Comparison of ENCODE assay signal across 24 cellular contexts in genomic region chr15:70447081-70447480, GRCh38.
DNase-seq lines count a peak whose midpoint lies in the region; ATAC-seq and TF ChIP-seq lines count a peak whose summit lies in the region.
"Had no signal": no experiment of that assay in that cellular context is flagged by ENCODE, and none has a peak within 500 bp of the region (broad histone marks: within the 10 kb centered on the region; RNA-seq: fewer than 3 reads in every experiment).

No MANE protein-coding gene starts in this region.

- no peaks in the 10 kb centered on the region for H3K27me3 ChIP-seq in DND-41 (ENCODE audit: insufficient read depth, low read length, poor library complexity)
- no peaks in the 10 kb centered on the region for H3K27me3 ChIP-seq in SU-DHL-6 (ENCODE audit: low read length)
- H3K27me3 ChIP-seq in neuronal stem cell (ENCODE audit: control insufficient read depth in 3 of 3, insufficient read depth in 3 of 3, low read depth in 1 of 3, low read length in 3 of 3), result peaks cover 0 to 22% (median 5%) of the 10 kb centered on the region in 3 experiments

- no peak overlapping the region for H4K8ac ChIP-seq in neuronal stem cell (ENCODE audit: low read depth, low read length)

- no peak overlapping the region for H3K4ac ChIP-seq in neuronal stem cell (ENCODE audit: low read length)

- H3K9me3 ChIP-seq in DND-41 (ENCODE audit: insufficient read depth, low read length, severe bottlenecking), result no peaks in the 10 kb centered on the region
- no peaks in the 10 kb centered on the region for H3K9me3 ChIP-seq in SU-DHL-6 (ENCODE audit: insufficient read depth, low read length)
- H3K9me3 ChIP-seq in neuronal stem cell (replicated peaks in 1 of 2; ENCODE audit: control insufficient read depth in 2 of 2, insufficient read depth in 1 of 2, low read depth in 1 of 2, low read length in 2 of 2), result no peaks in the 10 kb centered on the region
- H3K9me3 ChIP-seq: MG63, SK-N-SH had no signal

- H3K27me3 Mint-ChIP-seq in activated CD4-positive, alpha-beta memory T cell treated with anti-CD3 and anti-CD28 coated beads for 36 hours, result peaks cover 27% of the 10 kb centered on the region
- peaks cover 55% of the 10 kb centered on the region for H3K27me3 Mint-ChIP-seq in activated CD4-positive, alpha-beta memory T cell treated with anti-CD3 and anti-CD28 coated beads, Interleukin-2, amount 10 ng/mL, durations not matched to agents 7 days and 5 days

- no peak overlapping the region for H2BK5ac ChIP-seq in neuronal stem cell (ENCODE audit: low read length)

- no peak overlapping the region for H2BK12ac ChIP-seq in neuronal stem cell (ENCODE audit: low read length)

- H3K79me1 ChIP-seq in neuronal stem cell (ENCODE audit: low read depth, low read length), result no peaks in the 10 kb centered on the region

- DNase-seq in activated CD4-positive, alpha-beta memory T cell treated with anti-CD3 and anti-CD28 coated beads for 36 hours, result peak; percentile 5
- no peak for DNase-seq in activated CD4-positive, alpha-beta memory T cell treated with anti-CD3 and anti-CD28 coated beads, Interleukin-2, amount 10 ng/mL, durations not matched to agents 7 days and 5 days
- no peak for DNase-seq in DND-41
- no peak for DNase-seq in neuronal stem cell (ENCODE audit: low spot score)
- DNase-seq in HPDE6-E6E7 (ENCODE audit: extremely low spot score), result no peak
- DNase-seq in amygdala (lab: John Stamatoyannopoulos, UW), result no peak
- DNase-seq: DMS153, EL, Karpas-422, MG63, NCI-H1048, NCI-H1436, NCI-H1930, NCI-H524, NCI-H82, SHP77 treated with DMSO at 0.1 percent for 48 hours, SK-N-SH had no signal

- intact Hi-C loops in activated CD4-positive, alpha-beta memory T cell treated with anti-CD3 and anti-CD28 coated beads for 36 hours (cut with micrococcal nuclease), result no loop called here

- H2AFZ ChIP-seq in DND-41 (ENCODE audit: low read depth, low read length), result no peak overlapping the region
- no peak overlapping the region for H2AFZ ChIP-seq in SU-DHL-6 (ENCODE audit: low read depth, low read length, severe bottlenecking)
- no peak overlapping the region for H2AFZ ChIP-seq in neuronal stem cell (ENCODE audit: low read length)

- 0 out of 2 replicates have a peak, but pooled peaks cover 8% of the 10 kb centered on the region for H3F3A ChIP-seq in SU-DHL-6 (ENCODE audit: insufficient read depth)

- no peak overlapping the region for H2AK5ac ChIP-seq in neuronal stem cell (ENCODE audit: low read depth, low read length)

- no peaks in the 10 kb centered on the region for H3K9me2 ChIP-seq in SU-DHL-6 (replicated peaks; ENCODE audit: insufficient read depth, low read length)
- H3K9me2 ChIP-seq: SK-N-SH had no signal

- 0 out of 2 replicates have a peak, but pooled peaks cover 2% of the 10 kb centered on the region for H4K20me1 ChIP-seq in DND-41 (ENCODE audit: insufficient read depth, low read length)
- H4K20me1 ChIP-seq in SU-DHL-6 (ENCODE audit: low read depth, low read length), result no peaks in the 10 kb centered on the region

- no peak overlapping the region for H3K4me3 Mint-ChIP-seq in activated CD4-positive, alpha-beta memory T cell treated with anti-CD3 and anti-CD28 coated beads for 36 hours
- no peak overlapping the region for H3K4me3 Mint-ChIP-seq in activated CD4-positive, alpha-beta memory T cell treated with anti-CD3 and anti-CD28 coated beads, Interleukin-2, amount 10 ng/mL, durations not matched to agents 7 days and 5 days
- H3K4me3 Mint-ChIP-seq: GM23338 had no signal

- H3K9ac ChIP-seq in DND-41 (ENCODE audit: low read depth, low read length) (peak overlapping the region; percentile 50; the same call in 1 of the 2 replicates), SU-DHL-6 (ENCODE audit: low read length) (peak overlapping the region; percentile 44; the same call in 1 of the 2 replicates), neuronal stem cell (ENCODE audit: low read depth, low read length, poor library complexity) (no peak overlapping the region)
- H3K9ac ChIP-seq: SK-N-SH had no signal

- CTCF ChIA-PET in activated CD4-positive, alpha-beta memory T cell treated with anti-CD3 and anti-CD28 coated beads for 36 hours (lab: Charles Lee), result interaction anchor here (1.2 kb wide), 1 partner anchor 20 kb away, joined by 3 read pairs; no protein-coding TSS in a partner anchor
- CTCF ChIA-PET in activated CD4-positive, alpha-beta memory T cell treated with anti-CD3 and anti-CD28 coated beads, Interleukin-2, amount 10 ng/mL, durations not matched to agents 7 days and 5 days (lab: Charles Lee), result no interaction called here

- H3K27ac Mint-ChIP-seq in activated CD4-positive, alpha-beta memory T cell treated with anti-CD3 and anti-CD28 coated beads for 36 hours, result no peak overlapping the region
- no peak overlapping the region for H3K27ac Mint-ChIP-seq in activated CD4-positive, alpha-beta memory T cell treated with anti-CD3 and anti-CD28 coated beads, Interleukin-2, amount 10 ng/mL, durations not matched to agents 7 days and 5 days
- H3K27ac Mint-ChIP-seq: CD4-positive, alpha-beta T cell; GM23338 had no signal

- no peaks in the 10 kb centered on the region for H3K9me3 Mint-ChIP-seq in activated CD4-positive, alpha-beta memory T cell treated with anti-CD3 and anti-CD28 coated beads for 36 hours
- no peaks in the 10 kb centered on the region for H3K9me3 Mint-ChIP-seq in activated CD4-positive, alpha-beta memory T cell treated with anti-CD3 and anti-CD28 coated beads, Interleukin-2, amount 10 ng/mL, durations not matched to agents 7 days and 5 days
- H3K9me3 Mint-ChIP-seq: CD4-positive, alpha-beta T cell; GM23338 had no signal

- H3K4me1 ChIP-seq in DND-41 (ENCODE audit: insufficient read depth, low read length) (peaks cover 93% of the 10 kb centered on the region), neuronal stem cell (ENCODE audit: control insufficient read depth in 2 of 2, insufficient read depth in 1 of 2, low read depth in 1 of 2, low read length in 2 of 2) (peaks cover 0 to 12% of the 10 kb centered on the region in 2 donors)

- H3K4me3 ChIP-seq in DND-41 (ENCODE audit: low read depth in 1 of 2, low read length in 2 of 2) (no peak overlapping the region), SU-DHL-6 (ENCODE audit: insufficient read depth, low read length, poor library complexity, severe bottlenecking) (no peak overlapping the region), neuronal stem cell (ENCODE audit: low read length in 2 of 2) (no peak overlapping the region)
- H3K4me3 ChIP-seq: GM12878, GM23338, MG63 had no signal

- WGBS in neuronal stem cell (ENCODE audit: extremely low coverage in 2 of 2, insufficient read length in 2 of 2, insufficient replicate concordance in 1 of 2), 2 donors, result no CpG with 5 or more reads among the region's 5 CpGs

- H3K18ac ChIP-seq in neuronal stem cell (ENCODE audit: low read length), result peak overlapping the region; percentile 31

- no peak overlapping the region for H3K14ac ChIP-seq in neuronal stem cell (ENCODE audit: low read length)

- H2BK15ac ChIP-seq in neuronal stem cell (ENCODE audit: low read length), result no peak overlapping the region

- no peak overlapping the region for H3K23ac ChIP-seq in neuronal stem cell (ENCODE audit: low read depth, low read length, poor library complexity)

- no peak overlapping the region for H2BK120ac ChIP-seq in neuronal stem cell (ENCODE audit: low read depth, low read length)

- ATAC-seq in DND-41 (ENCODE audit: insufficient read depth, low read depth) (no peak), GM21576 (IDR thresholded peaks at IDR 0.05; ENCODE audit: unreplicated experiment) (no peak)
- ATAC-seq: GM12878, HCT116 had no signal

- peaks cover 25% of the 10 kb centered on the region for H3K4me1 Mint-ChIP-seq in activated CD4-positive, alpha-beta memory T cell treated with anti-CD3 and anti-CD28 coated beads for 36 hours (ENCODE audit: low read depth)
- peaks cover 17% of the 10 kb centered on the region for H3K4me1 Mint-ChIP-seq in activated CD4-positive, alpha-beta memory T cell treated with anti-CD3 and anti-CD28 coated beads, Interleukin-2, amount 10 ng/mL, durations not matched to agents 7 days and 5 days

- no peak overlapping the region for H4K91ac ChIP-seq in neuronal stem cell (ENCODE audit: low read depth, low read length, poor library complexity)

- H3K36me3 ChIP-seq in DND-41 (ENCODE audit: insufficient read depth, low read length), result no peaks in the 10 kb centered on the region
- no peaks in the 10 kb centered on the region for H3K36me3 ChIP-seq in SU-DHL-6 (ENCODE audit: low read length)
- H3K36me3 ChIP-seq in neuronal stem cell (replicated peaks in 1 of 2; ENCODE audit: control insufficient read depth in 2 of 2, insufficient read depth in 2 of 2, low read length in 2 of 2), result no peaks in the 10 kb centered on the region
- H3K36me3 ChIP-seq: MG63 had no signal

- H3K79me2 ChIP-seq in DND-41 (ENCODE audit: insufficient read depth, low read length), result no peaks in the 10 kb centered on the region
- H3K79me2 ChIP-seq in SU-DHL-6 (ENCODE audit: insufficient read depth, low read length), result no peaks in the 10 kb centered on the region

- H3K27ac ChIP-seq in DND-41 (ENCODE audit: low read length) (peak overlapping the region; percentile 85), SU-DHL-6 (ENCODE audit: low read depth, low read length) (no peak overlapping the region), neuronal stem cell (replicated peaks; ENCODE audit: low read length) (no peak overlapping the region)
- H3K27ac ChIP-seq: 22Rv1 had no signal

- POLR2A ChIA-PET in activated CD4-positive, alpha-beta memory T cell treated with anti-CD3 and anti-CD28 coated beads for 36 hours (lab: Charles Lee), result interaction anchor here (1.5 kb wide), 1 partner anchor 43 kb away, joined by 3 read pairs; no protein-coding TSS in a partner anchor
- POLR2A ChIA-PET in activated CD4-positive, alpha-beta memory T cell treated with anti-CD3 and anti-CD28 coated beads, Interleukin-2, amount 10 ng/mL, durations not matched to agents 7 days and 5 days (lab: Charles Lee), result no interaction called here

- no peaks in the 10 kb centered on the region for H3K36me3 Mint-ChIP-seq in activated CD4-positive, alpha-beta memory T cell treated with anti-CD3 and anti-CD28 coated beads for 36 hours
- H3K36me3 Mint-ChIP-seq in activated CD4-positive, alpha-beta memory T cell treated with anti-CD3 and anti-CD28 coated beads, Interleukin-2, amount 10 ng/mL, durations not matched to agents 7 days and 5 days (ENCODE audit: low read depth), result no peaks in the 10 kb centered on the region

- H3K4me2 ChIP-seq in DND-41 (ENCODE audit: insufficient read depth, low read length) (no peak overlapping the region), SU-DHL-6 (ENCODE audit: low read depth, low read length, poor library complexity, severe bottlenecking) (no peak overlapping the region), neuronal stem cell (ENCODE audit: insufficient read depth, low read length, poor library complexity, severe bottlenecking) (no peak overlapping the region)
- H3K4me2 ChIP-seq: GM23338, SK-N-SH had no signal

- TF ChIP-seq CTCF in DND-41 (IDR thresholded peaks at IDR 0.05; ENCODE audit: borderline replicate concordance, extremely low read depth, low read length, poor library complexity, severe bottlenecking) (no peak), SU-DHL-6 (IDR thresholded peaks at IDR 0.05; ENCODE audit: insufficient read depth, low read length, poor library complexity, severe bottlenecking) (no peak)
